1 cellular context compared by ENCODE assay signal in genomic region chr1:160354388-160354985, GRCh38.
TF ChIP-seq lines count a peak whose summit lies in the region.

No MANE protein-coding gene starts in this region.

TF ChIP-seq in HepG2, 621 proteins besides CTCF, POLR2A, EP300 and RAD21:
- TF ChIP-seq, protein P1, sequence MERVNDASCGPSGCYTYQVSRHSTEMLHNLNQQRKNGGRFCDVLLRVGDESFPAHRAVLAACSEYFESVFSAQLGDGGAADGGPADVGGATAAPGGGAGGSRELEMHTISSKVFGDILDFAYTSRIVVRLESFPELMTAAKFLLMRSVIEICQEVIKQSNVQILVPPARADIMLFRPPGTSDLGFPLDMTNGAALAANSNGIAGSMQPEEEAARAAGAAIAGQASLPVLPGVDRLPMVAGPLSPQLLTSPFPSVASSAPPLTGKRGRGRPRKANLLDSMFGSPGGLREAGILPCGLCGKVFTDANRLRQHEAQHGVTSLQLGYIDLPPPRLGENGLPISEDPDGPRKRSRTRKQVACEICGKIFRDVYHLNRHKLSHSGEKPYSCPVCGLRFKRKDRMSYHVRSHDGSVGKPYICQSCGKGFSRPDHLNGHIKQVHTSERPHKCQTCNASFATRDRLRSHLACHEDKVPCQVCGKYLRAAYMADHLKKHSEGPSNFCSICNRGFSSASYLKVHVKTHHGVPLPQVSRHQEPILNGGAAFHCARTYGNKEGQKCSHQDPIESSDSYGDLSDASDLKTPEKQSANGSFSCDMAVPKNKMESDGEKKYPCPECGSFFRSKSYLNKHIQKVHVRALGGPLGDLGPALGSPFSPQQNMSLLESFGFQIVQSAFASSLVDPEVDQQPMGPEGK (CRISPR knock-in tag; IDR thresholded peaks at IDR 0.05): peak; percentile 35; the same call in 1 of the 2 replicates
- TF ChIP-seq ATM (IDR thresholded peaks at IDR 0.05; ENCODE audit: borderline replicate concordance) (no peak), ZSCAN29 (CRISPR knock-in tag; conservative IDR thresholded peaks at IDR 0.05) (no peak), NR2F6 (IDR thresholded peaks at IDR 0.05) (no peak), NR2F6 (CRISPR knock-in tag; IDR thresholded peaks at IDR 0.05) (no peak), SMC3 (IDR thresholded peaks at IDR 0.05; ENCODE audit: low read length) (peak; percentile 35; the same call in 1 of the 2 replicates), ZSCAN12 (CRISPR knock-in tag; IDR thresholded peaks at IDR 0.05) (no peak)
